Comparison of ENCODE assay signal across 14 cellular contexts in genomic region chr9:93307468-93308157, GRCh38.
"Had no signal": no experiment of that assay in that cellular context is flagged by ENCODE, and none has a peak within 500 bp of the region (broad histone marks: within the 10 kb centered on the region; RNA-seq: fewer than 3 reads in every experiment).

No MANE protein-coding gene starts in this region.

- H3K36me3 ChIP-seq: thyroid gland had no signal

- H3K36me3 Mint-ChIP-seq: activated naive CD8-positive, alpha-beta T cell treated with anti-CD3 and anti-CD28 coated beads for 36 hours; stimulated activated naive B cell treated with anti-CD40 and anti-IgM and Interleukin-4, amounts not matched to agents 10 μg/mL and 1 μg/mL and 100 μg/mL, for 72 hours had no signal

- H3K4me1 ChIP-seq: thyroid gland had no signal

- H3K27me3 Mint-ChIP-seq: activated naive CD8-positive, alpha-beta T cell treated with anti-CD3 and anti-CD28 coated beads for 36 hours had no signal

- H3K4me3 Mint-ChIP-seq: activated naive CD8-positive, alpha-beta T cell treated with anti-CD3 and anti-CD28 coated beads for 36 hours; activated T-cell treated with anti-CD3 and anti-CD28 coated beads, Interleukin-2, amount 50 U/mL, for 24 hours; stimulated activated naive B cell treated with anti-CD40 and anti-IgM and Interleukin-4, amounts not matched to agents 10 μg/mL and 1 μg/mL and 100 μg/mL, for 72 hours had no signal

- H3K9me3 Mint-ChIP-seq: activated naive CD8-positive, alpha-beta T cell treated with anti-CD3 and anti-CD28 coated beads for 36 hours; activated T-cell treated with anti-CD3 and anti-CD28 coated beads, Interleukin-2, amount 50 U/mL, for 24 hours; stimulated activated naive B cell treated with anti-CD40 and anti-IgM and Interleukin-4, amounts not matched to agents 10 μg/mL and 1 μg/mL and 100 μg/mL, for 72 hours had no signal

- H3K9me3 ChIP-seq: heart left ventricle, pancreas, thyroid gland had no signal

- H3K4me1 Mint-ChIP-seq: activated naive CD8-positive, alpha-beta T cell treated with anti-CD3 and anti-CD28 coated beads for 36 hours had no signal

- H3K27ac Mint-ChIP-seq: activated naive CD8-positive, alpha-beta T cell treated with anti-CD3 and anti-CD28 coated beads for 36 hours; activated T-cell treated with anti-CD3 and anti-CD28 coated beads, Interleukin-2, amount 50 U/mL, for 24 hours; stimulated activated naive B cell treated with anti-CD40 and anti-IgM and Interleukin-4, amounts not matched to agents 10 μg/mL and 1 μg/mL and 100 μg/mL, for 72 hours had no signal

- ATAC-seq: heart left ventricle; left colon; pancreas; stimulated activated naive B cell treated with anti-CD40 and anti-IgM and Interleukin-4, amounts not matched to agents 10 μg/mL and 1 μg/mL and 100 μg/mL, for 72 hours had no signal

- H3K27ac ChIP-seq: heart left ventricle, pancreas, SK-N-MC, thyroid gland had no signal

- DNase-seq: activated CD4-positive, alpha-beta T cell treated with anti-CD3 and anti-CD28 coated beads, Interleukin-2, amount 50 U/mL, for 1 hour; activated gamma-delta T cell; activated naive CD8-positive, alpha-beta T cell treated with anti-CD3 and anti-CD28 coated beads for 36 hours; dermis blood vessel endothelial cell; midbrain; stimulated activated CD4-positive, alpha-beta T cell treated with anti-CD3 and anti-CD28 coated beads, Interleukin-2, amount 100 ng/mL, for 48 hours; stimulated activated naive B cell treated with anti-CD40 and anti-IgM and Interleukin-4, amounts not matched to agents 10 μg/mL and 1 μg/mL and 100 μg/mL, for 72 hours; thyroid gland had no signal

- H3K27me3 ChIP-seq: heart left ventricle, pancreas, thyroid gland had no signal

- H3K4me3 ChIP-seq: heart left ventricle, lung, pancreas, SK-N-MC, thyroid gland had no signal
